Comparison of ENCODE assay signal across 15 cellular contexts in the genomic region with DNA sequence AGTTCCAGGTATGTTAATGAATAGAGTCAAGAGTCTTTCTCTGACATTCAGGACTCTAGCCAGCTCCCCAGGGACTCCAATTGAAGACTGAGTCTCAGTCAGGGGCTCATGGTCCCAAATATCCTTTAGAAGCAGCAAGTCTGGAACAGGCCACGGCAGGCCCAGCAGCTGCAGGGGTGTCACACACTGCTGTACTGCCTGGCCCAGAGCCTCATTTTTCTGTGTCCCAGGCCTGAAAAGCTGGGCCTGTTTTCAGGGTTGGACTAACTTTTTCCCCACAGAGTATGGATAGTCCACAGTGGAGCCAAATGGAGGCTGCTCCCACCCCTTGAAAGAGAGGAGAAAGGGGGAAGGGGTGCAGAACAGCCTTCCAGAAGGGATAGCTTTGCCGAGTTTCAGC.
"Had no signal": no experiment of that assay in that cellular context is flagged by ENCODE, and none has a peak within 500 bp of the region (broad histone marks: within the 10 kb centered on the region; RNA-seq: fewer than 3 reads in every experiment).

No MANE protein-coding gene starts in this region.

- H3K4me3 ChIP-seq: lung, upper lobe of left lung had no signal

- H3K27me3 ChIP-seq: foreskin keratinocyte, upper lobe of left lung had no signal

- H3K27ac ChIP-seq: foreskin keratinocyte, upper lobe of left lung had no signal

- H3K4me1 ChIP-seq: foreskin keratinocyte, upper lobe of left lung had no signal

- ATAC-seq: activated T-cell treated with anti-CD3 and anti-CD28 coated beads, Interleukin-2, amount 50 U/mL, for 4 hours; foreskin keratinocyte; naive thymus-derived CD8-positive, alpha-beta T cell; stimulated activated naive CD8-positive, alpha-beta T cell treated with anti-CD3 and anti-CD28 coated beads, Interleukin-15, Interleukin-2, amounts not matched to agents 100 U/mL and 50 U/mL, for 24 hours; T-helper 17 cell had no signal

- DNase-seq: activated CD4-positive, alpha-beta T cell treated with anti-CD3 and anti-CD28 coated beads for 4 hours; activated CD4-positive, alpha-beta T cell treated with anti-CD3 and anti-CD28 coated beads, Interleukin-2, amount 50 U/mL, for 48 hours; activated CD4-positive, CD25-positive, alpha-beta regulatory T cell; activated CD8-positive, alpha-beta memory T cell treated with anti-CD3 and anti-CD28 coated beads, Interleukin-2, amount 50 U/mL, for 48 hours; activated naive CD4-positive, alpha-beta T cell; activated T-cell treated with anti-CD3 and anti-CD28 coated beads, Interleukin-2, amount 50 U/mL, for 4 hours; effector CD4-positive, alpha-beta T cell; foreskin keratinocyte; kidney; naive thymus-derived CD8-positive, alpha-beta T cell; stimulated activated CD4-positive, alpha-beta T cell treated with anti-CD3 and anti-CD28 coated beads, Interleukin-4, amount 100 ng/mL, for 24 hours; stimulated activated naive CD8-positive, alpha-beta T cell treated with anti-CD3 and anti-CD28 coated beads, Interleukin-15, Interleukin-2, amounts not matched to agents 100 U/mL and 50 U/mL, for 24 hours; T-helper 17 cell; upper lobe of left lung had no signal
